1 cellular context compared by ENCODE assay signal in the genomic region with DNA sequence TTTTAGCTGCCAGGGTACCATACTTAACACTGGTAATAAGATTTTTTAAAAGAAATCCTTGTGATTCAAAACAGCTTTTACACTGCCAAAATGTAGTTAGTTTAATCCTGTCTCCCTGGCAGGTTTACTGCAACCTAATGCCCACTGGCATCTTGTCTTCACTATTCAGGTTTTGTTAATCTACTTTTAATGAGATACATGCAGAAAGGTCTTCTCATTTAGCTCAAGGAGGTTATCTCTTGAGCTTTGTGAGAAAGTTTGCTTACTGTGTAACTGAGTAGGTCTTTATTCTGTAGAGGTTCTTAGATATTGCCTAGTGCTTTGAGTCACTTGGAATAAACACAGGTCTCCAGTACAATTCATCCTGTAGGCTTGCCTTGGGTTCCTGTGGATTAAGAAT.
TF ChIP-seq lines count a peak whose summit lies in the region.

No MANE protein-coding gene starts in this region.

TF ChIP-seq in SK-N-SH, 30 proteins besides CTCF, POLR2A, EP300 and RAD21 (continued from another document):
- TF ChIP-seq MXI1 (IDR thresholded peaks at IDR 0.05; ENCODE audit: low read depth, low read length) = no peak
- TF ChIP-seq TAF1 (IDR thresholded peaks at IDR 0.05; ENCODE audit: borderline replicate concordance, low read depth, low read length) = no peak
- TF ChIP-seq RFX5 (IDR thresholded peaks at IDR 0.05; ENCODE audit: low read length) = no peak
- no peak for TF ChIP-seq YY1 (IDR thresholded peaks at IDR 0.05; ENCODE audit: low read depth)
- TF ChIP-seq, protein P1, sequence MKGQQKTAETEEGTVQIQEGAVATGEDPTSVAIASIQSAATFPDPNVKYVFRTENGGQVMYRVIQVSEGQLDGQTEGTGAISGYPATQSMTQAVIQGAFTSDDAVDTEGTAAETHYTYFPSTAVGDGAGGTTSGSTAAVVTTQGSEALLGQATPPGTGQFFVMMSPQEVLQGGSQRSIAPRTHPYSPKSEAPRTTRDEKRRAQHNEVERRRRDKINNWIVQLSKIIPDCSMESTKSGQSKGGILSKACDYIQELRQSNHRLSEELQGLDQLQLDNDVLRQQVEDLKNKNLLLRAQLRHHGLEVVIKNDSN (IDR thresholded peaks at IDR 0.05; ENCODE audit: borderline replicate concordance, low read depth) = no peak
- TF ChIP-seq RCOR1 (IDR thresholded peaks at IDR 0.05; ENCODE audit: low read length) = no peak
- no peak for TF ChIP-seq EZH2phosphoT487 (IDR thresholded peaks at IDR 0.05; ENCODE audit: borderline replicate concordance, low read depth)
- TF ChIP-seq FOSL2 (IDR thresholded peaks at IDR 0.05; ENCODE audit: borderline replicate concordance, low read depth) = no peak
